Comparison of ENCODE assay signal across 1 cellular context in the genomic region with DNA sequence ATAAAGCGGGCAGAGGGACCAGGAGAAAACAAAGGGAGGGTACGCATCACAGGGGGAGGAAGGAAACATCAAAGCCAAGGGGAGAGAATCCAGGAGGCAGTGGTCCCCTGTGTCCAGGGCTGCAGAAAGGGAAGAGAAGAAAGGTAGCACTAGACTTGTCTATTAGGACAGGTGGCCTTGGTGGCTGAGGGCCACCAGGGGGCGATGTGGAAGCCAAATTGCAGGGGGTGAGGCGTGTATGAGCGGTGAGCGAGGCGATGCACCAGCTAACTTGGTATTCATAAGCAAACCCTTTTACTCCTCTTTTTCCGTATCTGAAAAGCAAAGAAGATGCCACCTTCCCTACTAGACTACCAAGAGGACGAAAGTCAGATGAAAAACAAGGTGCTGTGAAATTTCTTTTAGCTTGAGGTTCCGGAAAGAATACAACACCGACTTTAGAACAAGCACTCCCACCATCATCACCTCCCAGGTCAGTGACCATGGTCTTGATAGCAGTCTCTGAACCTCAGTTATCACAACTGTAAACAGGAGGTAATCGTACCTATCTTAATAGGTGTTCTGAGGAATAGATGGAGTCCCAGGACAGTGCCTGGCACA.
TF ChIP-seq lines count a peak whose summit lies in the region.

No MANE protein-coding gene starts in this region.

TF ChIP-seq in HEK293T, 16 proteins besides CTCF, POLR2A, EP300 and RAD21 (continued from another document):
- TF ChIP-seq ZNF384 (IDR thresholded peaks at IDR 0.05): no peak
- TF ChIP-seq FOXK2 (IDR thresholded peaks at IDR 0.05): no peak
- TF ChIP-seq FOXA1 (IDR thresholded peaks at IDR 0.05): no peak
- TF ChIP-seq FOXM1 (IDR thresholded peaks at IDR 0.05; ENCODE audit: borderline replicate concordance): no peak
- TF ChIP-seq LEF1 (IDR thresholded peaks at IDR 0.05; ENCODE audit: borderline replicate concordance): no peak
- no peak for TF ChIP-seq CTBP1 (IDR thresholded peaks at IDR 0.05; ENCODE audit: borderline replicate concordance)
- TF ChIP-seq ARNT (IDR thresholded peaks at IDR 0.05): no peak
- TF ChIP-seq SP1 (IDR thresholded peaks at IDR 0.05): no peak
- TF ChIP-seq TARDBP (IDR thresholded peaks at IDR 0.05): no peak
- TF ChIP-seq SUZ12 (IDR thresholded peaks at IDR 0.05): no peak
- no peak for TF ChIP-seq L3MBTL2 (conservative IDR thresholded peaks at IDR 0.05)
